Comparison of ENCODE assay signal across 29 cellular contexts in the genomic region with DNA sequence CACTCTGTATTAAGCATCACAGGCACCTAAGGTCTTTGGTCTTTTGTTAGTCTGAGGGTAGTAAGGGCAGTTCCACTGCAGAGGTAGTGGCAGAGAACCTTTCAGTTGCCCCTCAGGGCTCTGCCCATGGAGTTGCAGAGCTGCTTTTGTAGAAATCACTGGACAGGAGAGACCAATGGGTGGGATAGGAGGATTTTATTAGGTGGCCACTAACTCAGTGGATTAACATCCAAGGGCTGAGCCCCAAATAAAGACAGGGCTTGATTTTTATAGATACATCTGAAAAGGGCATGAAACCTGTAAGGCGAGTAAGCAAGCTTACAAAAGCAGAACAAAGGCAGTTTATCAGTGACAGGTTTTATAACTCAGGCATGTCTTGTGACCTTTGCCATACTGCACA.
"Had no signal": no experiment of that assay in that cellular context is flagged by ENCODE, and none has a peak within 500 bp of the region (broad histone marks: within the 10 kb centered on the region; RNA-seq: fewer than 3 reads in every experiment).

No MANE protein-coding gene starts in this region.

- H3K27ac ChIP-seq: ascending aorta, body of pancreas, breast epithelium, KMS-11, SJCRH30, SK-N-MC had no signal

- DNase-seq: activated CD4-positive, alpha-beta T cell treated with anti-CD3 and anti-CD28 coated beads, Interleukin-2, amount 10 ng/mL, durations not matched to agents 24 days and 14 days; activated CD4-positive, alpha-beta T cell treated with anti-CD3 and anti-CD28 coated beads, Interleukin-2, amount 50 U/mL, for 4 hours; activated CD8-positive, alpha-beta T cell treated with anti-CD3 and anti-CD28 coated beads for 36 hours; activated effector memory CD4-positive, alpha-beta T cell treated with anti-CD3 and anti-CD28 coated beads, Interleukin-2, amount 50 U/mL, for 16 hours; activated naive CD4-positive, alpha-beta T cell; activated naive CD4-positive, alpha-beta T cell treated with anti-CD3 and anti-CD28 coated beads, Interleukin-2, amount 50 U/mL, for 16 hours; activated naive CD8-positive, alpha-beta T cell treated with anti-CD3 and anti-CD28 coated beads for 36 hours; activated T-cell treated with anti-CD3 and anti-CD28 coated beads, Interleukin-2, amount 50 U/mL, for 1 hour; activated T-cell treated with anti-CD3 and anti-CD28 coated beads, Interleukin-2, amount 50 U/mL, for 72 hours; amygdala; body of pancreas; NCI-H1105; NCI-H1417 treated with DMSO at 0.1 percent for 48 hours; NCI-H187 treated with DMSO at 0.1 percent for 48 hours; NCI-H2081; NCI-H2171 treated with DMSO at 0.1 percent for 48 hours; NCI-H2227 treated with DMSO at 0.1 percent for 48 hours; NCI-H446; NCI-H510A treated with DMSO at 0.1 percent for 48 hours; NCI-H526 treated with DMSO at 0.1 percent for 48 hours; SHP77; T1000 had no signal

- H3K9me3 ChIP-seq: body of pancreas, SJCRH30 had no signal

- H3K4me1 ChIP-seq: ascending aorta, body of pancreas, breast epithelium, SJCRH30 had no signal

- ATAC-seq: activated CD8-positive, alpha-beta T cell treated with anti-CD3 and anti-CD28 coated beads for 36 hours; activated T-cell treated with anti-CD3 and anti-CD28 coated beads, Interleukin-2, amount 50 U/mL, for 72 hours; activated T-helper 17 cell treated with anti-CD3 and anti-CD28 coated beads, Interleukin-2, amount 50 U/mL, for 72 hours; body of pancreas; Panc1 had no signal

- H3K4me3 ChIP-seq: ascending aorta, body of pancreas, breast epithelium, SJCRH30, SK-N-MC had no signal

- H3K27me3 ChIP-seq: ascending aorta, body of pancreas, SJCRH30 had no signal

- H3K36me3 ChIP-seq: ascending aorta, breast epithelium, SJCRH30 had no signal
